8 cellular contexts compared by ENCODE assay signal in the genomic region with DNA sequence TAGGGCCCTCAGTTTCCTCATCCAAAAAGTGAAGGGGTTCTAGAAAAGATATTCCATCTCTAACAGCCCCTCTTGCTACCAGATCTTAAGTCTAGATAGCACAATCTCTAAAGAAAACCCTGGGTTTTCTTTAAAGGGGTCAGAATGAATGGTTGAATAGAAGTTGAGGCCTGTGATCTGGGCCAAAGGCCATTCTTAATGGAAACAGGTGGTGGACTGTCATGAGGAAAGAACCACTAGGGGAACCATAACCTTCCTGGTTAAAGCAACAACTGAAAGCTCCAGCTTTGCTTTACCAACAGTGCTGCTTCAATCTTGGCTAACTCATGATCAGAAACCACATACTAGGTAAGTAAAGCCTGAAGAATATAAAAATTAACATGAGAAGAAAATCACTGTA. TPM values are rescaled to one million over a fixed set of nuclear protein-coding genes. Genes with fewer than 3 reads are reported as not detected.
A peak's percentile ranks its signal among the peaks of the same experiment; 100 is the strongest.
DNase-seq lines count a peak whose midpoint lies in the region; ATAC-seq and TF ChIP-seq lines count a peak whose summit lies in the region.

No MANE protein-coding gene starts in this region.

- H3K9me3 ChIP-seq in BLaER1 (no peaks in the 10 kb centered on the region), smooth muscle cell (replicated peaks; ENCODE audit: low read depth) (no peaks in the 10 kb centered on the region)

- peaks cover 65% of the 10 kb centered on the region for H4K20me1 ChIP-seq in BLaER1
- peaks cover 64% of the 10 kb centered on the region for H4K20me1 ChIP-seq in smooth muscle cell (ENCODE audit: low read depth)

- H3K4me2 ChIP-seq in BLaER1 (peak overlapping the region; percentile 79), smooth muscle cell (peak overlapping the region; percentile 99)

- H3K27me3 ChIP-seq in BLaER1 (no peaks in the 10 kb centered on the region), smooth muscle cell (ENCODE audit: low read depth) (no peaks in the 10 kb centered on the region)

- H3K27ac ChIP-seq in BLaER1 = no peak overlapping the region; the same call in 1 of the 2 replicates
- peak overlapping the region; percentile 87 for H3K27ac ChIP-seq in smooth muscle cell (ENCODE audit: low read depth)

- no peak overlapping the region for H2AFZ ChIP-seq in smooth muscle cell (ENCODE audit: low read depth)

- peaks cover 68% of the 10 kb centered on the region for H3K79me2 ChIP-seq in smooth muscle cell (ENCODE audit: low read depth)

- H3K9ac ChIP-seq in BLaER1 (peak overlapping the region; percentile 96; the same call in 1 of the 2 replicates), smooth muscle cell (ENCODE audit: low read depth) (no peak overlapping the region)

- DNase-seq in SW480 (ENCODE audit: low spot score) (peak; percentile 49), fibroblast of pulmonary artery (ENCODE audit: low read depth) (peak; percentile 44), smooth muscle cell (lab: John Stamatoyannopoulos, UW; ENCODE audit: unreplicated experiment) (no peak)

- ATAC-seq in GM19351 (IDR thresholded peaks at IDR 0.05; ENCODE audit: unreplicated experiment) (peak; percentile 24), HG02870 (IDR thresholded peaks at IDR 0.05; ENCODE audit: unreplicated experiment) (no peak), esophagus mucosa (no peak), GM19328 (IDR thresholded peaks at IDR 0.05; ENCODE audit: unreplicated experiment) (no peak)

- H3K4me3 ChIP-seq in BLaER1 (peak overlapping the region; percentile 94), fibroblast of pulmonary artery (replicated peaks; ENCODE audit: low read depth, low read length) (peak overlapping the region; percentile 97), smooth muscle cell (peak overlapping the region; percentile 99)

- H3K4me1 ChIP-seq in BLaER1 (peaks cover 45% of the 10 kb centered on the region), smooth muscle cell (ENCODE audit: low read depth) (peaks cover 21% of the 10 kb centered on the region)

- TF ChIP-seq CTCF in fibroblast of pulmonary artery (IDR thresholded peaks at IDR 0.05; ENCODE audit: low read length, missing control alignments) (peak; percentile 42), smooth muscle cell (IDR thresholded peaks at IDR 0.05; ENCODE audit: borderline replicate concordance, insufficient read depth, poor library complexity, severe bottlenecking) (peak; percentile 12)

- H3F3A ChIP-seq in smooth muscle cell (ENCODE audit: low read depth) = no peaks in the 10 kb centered on the region

- H3K36me3 ChIP-seq in BLaER1 (peaks cover 39% of the 10 kb centered on the region), smooth muscle cell (ENCODE audit: low read depth) (no peaks in the 10 kb centered on the region)

RNA-seq across cellular contexts. Expression of a gene that starts 1.8 kb away (rescaled TPM):
- 64.8 and 78.2 TPM in 2 replicates for total RNA-seq in smooth muscle cell
- 42.5 and 49.4 TPM in 2 replicates for polyA plus RNA-seq in smooth muscle cell
- total RNA-seq in esophagus mucosa = 63.7 TPM

RNA-seq across cellular contexts. Expression of a gene that starts 14.3 kb away (rescaled TPM):
- total RNA-seq in smooth muscle cell (136 and 152 TPM in 2 replicates), esophagus mucosa (29.6 TPM)
- polyA plus RNA-seq in smooth muscle cell = 75.5 and 103 TPM in 2 replicates

RNA-seq across cellular contexts. Expression of a gene that starts 27.7 kb away (rescaled TPM):
- total RNA-seq in smooth muscle cell (9.4 and 17.5 TPM in 2 replicates), esophagus mucosa (8.0 TPM)
- polyA plus RNA-seq in smooth muscle cell = 13.7 and 14.2 TPM in 2 replicates

RNA-seq across cellular contexts. Expression of a gene that starts 27.8 kb away (rescaled TPM):
- total RNA-seq in smooth muscle cell (53.8 and 60.8 TPM in 2 replicates), esophagus mucosa (103 TPM)
- polyA plus RNA-seq in smooth muscle cell = 106 and 110 TPM in 2 replicates

RNA-seq across cellular contexts. Expression of a gene that starts 35.4 kb away (rescaled TPM):
- total RNA-seq in smooth muscle cell (not detected in 2 replicates), esophagus mucosa (not detected)
- polyA plus RNA-seq in smooth muscle cell = 0.46 TPM in 1 of 2 replicates, not detected in the other
